In the genomic region with DNA sequence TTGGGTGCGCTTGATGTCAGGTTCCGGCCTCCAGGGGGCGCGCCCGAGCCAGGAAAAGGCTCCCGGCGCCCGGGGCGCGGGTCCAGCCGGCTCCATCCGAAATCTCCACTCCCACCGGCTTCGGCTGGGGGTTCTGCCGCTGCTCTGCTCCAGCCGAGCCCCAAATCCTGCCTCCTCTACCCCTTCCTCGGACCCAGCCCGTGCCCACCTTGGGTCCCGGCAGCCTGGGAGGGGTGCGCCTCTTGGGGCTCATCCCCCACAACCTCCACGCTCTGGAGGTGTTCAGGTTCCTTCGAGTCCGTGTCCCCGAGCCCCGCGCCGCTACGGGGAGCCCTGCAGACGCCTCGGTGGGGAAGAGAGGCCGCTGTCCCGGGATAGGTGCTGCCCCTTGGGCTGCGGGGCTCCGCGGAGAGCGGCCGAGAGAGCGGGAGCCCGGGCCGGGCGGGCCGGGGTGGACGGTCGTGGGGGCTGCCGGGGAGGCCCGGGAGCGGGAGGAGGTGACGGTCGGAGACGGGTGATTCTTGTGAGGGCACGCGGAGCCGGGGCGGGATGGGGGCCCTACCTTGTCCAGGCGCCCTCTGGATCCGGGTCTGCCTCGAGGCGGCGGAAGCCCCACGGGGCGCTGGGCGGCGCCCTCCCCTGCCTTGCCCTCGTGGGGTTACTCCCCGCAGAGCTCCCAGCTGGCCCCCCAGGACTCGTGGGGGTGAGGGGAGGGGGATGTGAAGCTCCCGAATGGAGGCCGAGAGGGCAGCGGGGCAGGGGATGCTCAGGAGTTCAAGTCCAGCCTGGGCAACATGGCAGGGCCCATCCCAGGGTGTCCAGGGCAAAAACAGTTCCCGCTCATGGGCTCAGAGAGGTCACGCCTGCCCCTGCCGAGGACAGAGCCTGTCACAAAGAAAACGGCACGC, we compare ENCODE assay signal across 8 cellular contexts. TPM values are rescaled to one million over a fixed set of nuclear protein-coding genes. Genes with fewer than 3 reads are reported as not detected.
DNase-seq lines count a peak whose midpoint lies in the region; ATAC-seq and TF ChIP-seq lines count a peak whose summit lies in the region.

No MANE protein-coding gene starts in this region.

- H3K36me3 ChIP-seq in GM06990 (ENCODE audit: control insufficient read depth, insufficient read depth, low read length) (no peaks in the 10 kb centered on the region), HUES6 (ENCODE audit: control insufficient read depth, insufficient read depth, low read length) (no peaks in the 10 kb centered on the region), prostate gland (no peaks in the 10 kb centered on the region), urinary bladder (ENCODE audit: insufficient read depth) (no peaks in the 10 kb centered on the region)

- TF ChIP-seq POLR2A in prostate gland (IDR thresholded peaks at IDR 0.05) = no peak

- H3K9ac ChIP-seq in HUES6 (ENCODE audit: low read length) = peak overlapping the region; percentile 60

- POLR2A ChIA-PET in activated naive CD8-positive, alpha-beta T cell treated with anti-CD3 and anti-CD28 coated beads, Interleukin-2, amount 10 ng/mL, durations not matched to agents 7 days and 5 days (lab: Charles Lee) = interaction anchor here (0.6 to 1.2 kb wide), 2 partner anchors 12 to 13 kb away, joined by 3 read pairs; a partner anchor contains a TSS

- peak overlapping the region; percentile 69 for H3K4me3 ChIP-seq in GM06990 (replicated peaks; ENCODE audit: low read depth, low read length)
- peak overlapping the region; percentile 78 for H3K4me3 ChIP-seq in HUES6 (ENCODE audit: low read depth, low read length)
- H3K4me3 ChIP-seq in prostate gland = peak overlapping the region; percentile 34 to 42
- peak overlapping the region; percentile 30 for H3K4me3 ChIP-seq in urinary bladder (ENCODE audit: low read depth, low read length)

- H3K27me3 Mint-ChIP-seq in activated naive CD8-positive, alpha-beta T cell treated with anti-CD3 and anti-CD28 coated beads, Interleukin-2, amount 10 ng/mL, durations not matched to agents 7 days and 5 days = peaks cover 24% of the 10 kb centered on the region

- TF ChIP-seq CTCF in GM06990 (IDR thresholded peaks at IDR 0.05; ENCODE audit: insufficient read depth, low read length, poor library complexity, severe bottlenecking) (peak; percentile 83), prostate gland (IDR thresholded peaks at IDR 0.05) (peak; percentile 80 to 91 (median 84))

- H3K4me3 Mint-ChIP-seq in activated naive CD8-positive, alpha-beta T cell treated with anti-CD3 and anti-CD28 coated beads, Interleukin-2, amount 10 ng/mL, durations not matched to agents 7 days and 5 days = peak overlapping the region; percentile 65

- WGBS in prostate gland = 21% methylated on average over 47 of the region's 74 CpGs
- WGBS in urinary bladder = 12% methylated on average over 73 of the region's 74 CpGs

- H3K9me3 ChIP-seq in HUES6 (ENCODE audit: control insufficient read depth, insufficient read depth, low read depth, low read length) (no peaks in the 10 kb centered on the region), prostate gland (no peaks in the 10 kb centered on the region)

- H3K4me1 ChIP-seq in HUES6 (ENCODE audit: control insufficient read depth, insufficient read depth, low read length) (no peaks in the 10 kb centered on the region), prostate gland (replicated peaks) (no peaks in the 10 kb centered on the region), urinary bladder (ENCODE audit: insufficient read depth) (no peaks in the 10 kb centered on the region)

- intact Hi-C loops in left ventricle myocardium superior (cut with micrococcal nuclease) (no loop called here), prostate gland (cut with DNase I) (loop anchor here (5.0 to 10.0 kb wide), 3 partner anchors 55 to 145 kb away; no protein-coding TSS in a partner anchor)

- H3K9me3 Mint-ChIP-seq in activated naive CD8-positive, alpha-beta T cell treated with anti-CD3 and anti-CD28 coated beads, Interleukin-2, amount 10 ng/mL, durations not matched to agents 7 days and 5 days = no peaks in the 10 kb centered on the region

- no peak overlapping the region for H3K27ac Mint-ChIP-seq in activated naive CD8-positive, alpha-beta T cell treated with anti-CD3 and anti-CD28 coated beads, Interleukin-2, amount 10 ng/mL, durations not matched to agents 7 days and 5 days

- H3K27ac ChIP-seq in HUES6 (ENCODE audit: low read depth, low read length) (no peak overlapping the region), prostate gland (peak overlapping the region; percentile 52 to 71), urinary bladder (ENCODE audit: low read depth) (peak overlapping the region; percentile 53)

- H3K36me3 Mint-ChIP-seq in activated naive CD8-positive, alpha-beta T cell treated with anti-CD3 and anti-CD28 coated beads, Interleukin-2, amount 10 ng/mL, durations not matched to agents 7 days and 5 days = no peaks in the 10 kb centered on the region

- no peaks in the 10 kb centered on the region for H3K4me1 Mint-ChIP-seq in activated naive CD8-positive, alpha-beta T cell treated with anti-CD3 and anti-CD28 coated beads, Interleukin-2, amount 10 ng/mL, durations not matched to agents 7 days and 5 days

- DNase-seq in GM06990 (ENCODE audit: extremely low read depth, insufficient read length) (peak; percentile 83), SKM-1 (lab: John Stamatoyannopoulos, UW; ENCODE audit: unreplicated experiment) (peak; percentile 58), left ventricle myocardium superior (peak; percentile 93), prostate gland (ENCODE audit: low spot score) (peak; percentile 79)
- peak; percentile 90 for DNase-seq in activated naive CD8-positive, alpha-beta T cell treated with anti-CD3 and anti-CD28 coated beads, Interleukin-2, amount 10 ng/mL, durations not matched to agents 7 days and 5 days

- peak; percentile 68 for ATAC-seq in activated naive CD8-positive, alpha-beta T cell treated with anti-CD3 and anti-CD28 coated beads, Interleukin-2, amount 10 ng/mL, durations not matched to agents 7 days and 5 days (ENCODE audit: low read depth)
- ATAC-seq in left ventricle myocardium superior (peak; percentile 96), GM19023 (IDR thresholded peaks at IDR 0.05; ENCODE audit: unreplicated experiment) (no peak)

- H3K27me3 ChIP-seq in GM06990 (replicated peaks; ENCODE audit: control insufficient read depth, insufficient read depth, low read length) (no peaks in the 10 kb centered on the region), HUES6 (ENCODE audit: control insufficient read depth, insufficient read depth, low read length) (peaks cover 15% of the 10 kb centered on the region), prostate gland (replicated peaks; ENCODE audit: insufficient read depth) (no peaks in the 10 kb centered on the region)

RNA-seq across cellular contexts. Expression of a gene that starts 13.2 kb away (rescaled TPM):
- 10 to 100 TPM; 61.3 to 65.4 TPM for total RNA-seq in activated naive CD8-positive, alpha-beta T cell treated with anti-CD3 and anti-CD28 coated beads, Interleukin-2, amount 10 ng/mL, durations not matched to agents 7 days and 5 days
- total RNA-seq in left ventricle myocardium superior = 283 TPM
- total RNA-seq in prostate gland = 100 to 1,000 TPM; 125 to 455 TPM
- 33.8 TPM for total RNA-seq in urinary bladder
- 359 TPM for polyA plus RNA-seq in urinary bladder

RNA-seq across cellular contexts. Expression of a gene that starts 22.0 kb away (rescaled TPM):
- total RNA-seq in activated naive CD8-positive, alpha-beta T cell treated with anti-CD3 and anti-CD28 coated beads, Interleukin-2, amount 10 ng/mL, durations not matched to agents 7 days and 5 days = 1 to 10 TPM; 1.3 to 1.9 TPM
- total RNA-seq in left ventricle myocardium superior = 0.55 TPM
- total RNA-seq in prostate gland = not detected
- total RNA-seq in urinary bladder = 0.37 TPM
- polyA plus RNA-seq in urinary bladder = not detected

RNA-seq across cellular contexts. Expression of a gene that starts 47.7 kb away (rescaled TPM):
- 10 to 100 TPM; 84.7 to 86.0 TPM for total RNA-seq in activated naive CD8-positive, alpha-beta T cell treated with anti-CD3 and anti-CD28 coated beads, Interleukin-2, amount 10 ng/mL, durations not matched to agents 7 days and 5 days
- total RNA-seq in left ventricle myocardium superior (39.4 TPM), prostate gland (10 to 100 TPM; 46.4 to 62.6 TPM), urinary bladder (19.9 TPM)
- 54.9 TPM for polyA plus RNA-seq in urinary bladder

RNA-seq across cellular contexts. Expression of a gene that starts 58.3 kb away (rescaled TPM):
- not detected for total RNA-seq in activated naive CD8-positive, alpha-beta T cell treated with anti-CD3 and anti-CD28 coated beads, Interleukin-2, amount 10 ng/mL, durations not matched to agents 7 days and 5 days
- total RNA-seq in left ventricle myocardium superior (81.7 TPM), prostate gland (10 to 100 TPM; 34.7 to 40.0 TPM), urinary bladder (10.7 TPM)
- 71.2 TPM for polyA plus RNA-seq in urinary bladder
